Comparison of ENCODE assay signal across 29 cellular contexts in genomic region chr5:97002983-97003382, GRCh38.
"Had no signal": no experiment of that assay in that cellular context is flagged by ENCODE, and none has a peak within 500 bp of the region (broad histone marks: within the 10 kb centered on the region; RNA-seq: fewer than 3 reads in every experiment).

No MANE protein-coding gene starts in this region.

- H3K4me3 ChIP-seq: adrenal gland, body of pancreas, esophagus squamous epithelium, left ventricle myocardium inferior, lung, right atrium auricular region, uterus had no signal

- H3K27ac ChIP-seq: adrenal gland, body of pancreas, epithelial cell of prostate, esophagus squamous epithelium, left ventricle myocardium inferior, right atrium auricular region, uterus had no signal

- DNase-seq: activated CD4-positive, alpha-beta T cell treated with anti-CD3 and anti-CD28 coated beads for 48 hours; activated CD4-positive, alpha-beta T cell treated with anti-CD3 and anti-CD28 coated beads, Interleukin-2, amount 50 U/mL, for 48 hours; activated CD8-positive, alpha-beta memory T cell treated with anti-CD3 and anti-CD28 coated beads, Interleukin-2, amount 50 U/mL, for 48 hours; activated naive CD4-positive, alpha-beta T cell treated with Interleukin-2 at 50 U/mL for 16 hours; activated naive CD8-positive, alpha-beta T cell treated with anti-CD3 and anti-CD28 coated beads for 36 hours; activated T-cell treated with anti-CD3 and anti-CD28 coated beads, Interleukin-2, amount 50 U/mL, for 24 hours; adrenal gland; aorta; body of pancreas; dermis blood vessel endothelial cell; effector CD8-positive, alpha-beta T cell; esophagus squamous epithelium; islet precursor cell; left ventricle myocardium inferior; mesendoderm; stimulated activated CD4-positive, alpha-beta T cell treated with anti-CD3 and anti-CD28 coated beads, Interleukin-2, amount 100 ng/mL, for 48 hours; substantia nigra; T-helper 1 cell; uterus had no signal

- H3K4me1 ChIP-seq: adrenal gland, body of pancreas, left ventricle myocardium inferior, right atrium auricular region, uterus had no signal

- H3K4me3 Mint-ChIP-seq: activated naive CD8-positive, alpha-beta T cell treated with anti-CD3 and anti-CD28 coated beads for 36 hours; activated T-cell treated with anti-CD3 and anti-CD28 coated beads, Interleukin-2, amount 50 U/mL, for 24 hours; natural killer cell treated with Interleukin-12 subunit alpha and Interleukin-12 subunit beta and Interleukin-15 and Interleukin-18, amount 100 ng/mL, for 72 hours; stimulated activated naive CD8-positive, alpha-beta T cell treated with anti-CD3 and anti-CD28 coated beads, Interleukin-15, Interleukin-2, amounts not matched to agents 100 ng/mL and 50 ng/mL, for 24 hours; T-helper 2 cell treated with Interferon-gamma antibody and Interleukin-4, amounts not matched to agents 5 μg/mL and 100 μg/mL, for 36 hours; type B pancreatic cell had no signal

- H3K27ac Mint-ChIP-seq: activated naive CD8-positive, alpha-beta T cell treated with anti-CD3 and anti-CD28 coated beads for 36 hours; activated T-cell treated with anti-CD3 and anti-CD28 coated beads, Interleukin-2, amount 50 U/mL, for 24 hours; natural killer cell treated with Interleukin-12 subunit alpha and Interleukin-12 subunit beta and Interleukin-15 and Interleukin-18, amount 100 ng/mL, for 72 hours; stimulated activated naive CD8-positive, alpha-beta T cell treated with anti-CD3 and anti-CD28 coated beads, Interleukin-15, Interleukin-2, amounts not matched to agents 100 ng/mL and 50 ng/mL, for 24 hours; T-helper 2 cell treated with Interferon-gamma antibody and Interleukin-4, amounts not matched to agents 5 μg/mL and 100 μg/mL, for 36 hours; type B pancreatic cell had no signal

- FAIRE-seq: colon, endometrium, frontal cortex had no signal

- ATAC-seq: body of pancreas; natural killer cell treated with Interleukin-12 subunit alpha and Interleukin-12 subunit beta and Interleukin-15 and Interleukin-18, amount 100 ng/mL, for 72 hours had no signal

- H3K9me3 ChIP-seq: adrenal gland, body of pancreas, esophagus squamous epithelium, left ventricle myocardium inferior, right atrium auricular region, uterus had no signal

- H3K27me3 Mint-ChIP-seq: activated naive CD8-positive, alpha-beta T cell treated with anti-CD3 and anti-CD28 coated beads for 36 hours; activated T-cell treated with anti-CD3 and anti-CD28 coated beads, Interleukin-2, amount 50 U/mL, for 24 hours; natural killer cell treated with Interleukin-12 subunit alpha and Interleukin-12 subunit beta and Interleukin-15 and Interleukin-18, amount 100 ng/mL, for 72 hours; stimulated activated naive CD8-positive, alpha-beta T cell treated with anti-CD3 and anti-CD28 coated beads, Interleukin-15, Interleukin-2, amounts not matched to agents 100 ng/mL and 50 ng/mL, for 24 hours; type B pancreatic cell had no signal

- H3K27me3 ChIP-seq: adrenal gland, body of pancreas, esophagus squamous epithelium, right atrium auricular region, uterus had no signal

- H3K9me3 Mint-ChIP-seq: activated naive CD8-positive, alpha-beta T cell treated with anti-CD3 and anti-CD28 coated beads for 36 hours; activated T-cell treated with anti-CD3 and anti-CD28 coated beads, Interleukin-2, amount 50 U/mL, for 24 hours; natural killer cell treated with Interleukin-12 subunit alpha and Interleukin-12 subunit beta and Interleukin-15 and Interleukin-18, amount 100 ng/mL, for 72 hours; stimulated activated naive CD8-positive, alpha-beta T cell treated with anti-CD3 and anti-CD28 coated beads, Interleukin-15, Interleukin-2, amounts not matched to agents 100 ng/mL and 50 ng/mL, for 24 hours; T-helper 2 cell treated with Interferon-gamma antibody and Interleukin-4, amounts not matched to agents 5 μg/mL and 100 μg/mL, for 36 hours; type B pancreatic cell had no signal
